Comparison of ENCODE assay signal across 1 cellular context in genomic region chr14:68718033-68718725, GRCh38.
TF ChIP-seq lines count a peak whose summit lies in the region.

No MANE protein-coding gene starts in this region.

TF ChIP-seq in GM12878, 131 proteins besides CTCF, POLR2A, EP300 and RAD21:
- TF ChIP-seq E4F1 (IDR thresholded peaks at IDR 0.05; ENCODE audit: borderline replicate concordance, partially characterized antibody): no peak
- no peak for TF ChIP-seq ZSCAN29 (IDR thresholded peaks at IDR 0.05)
- TF ChIP-seq ZNF207 (IDR thresholded peaks at IDR 0.05; ENCODE audit: borderline replicate concordance): no peak
- no peak for TF ChIP-seq MEF2B (IDR thresholded peaks at IDR 0.05; ENCODE audit: partially characterized antibody, poor library complexity, severe bottlenecking)
- TF ChIP-seq ZNF217 (IDR thresholded peaks at IDR 0.05): no peak
- no peak for TF ChIP-seq ZNF687 (IDR thresholded peaks at IDR 0.05)
- no peak for TF ChIP-seq TCF12 (IDR thresholded peaks at IDR 0.05; ENCODE audit: low read depth, low read length)
- TF ChIP-seq HDAC2 (IDR thresholded peaks at IDR 0.05): no peak
- no peak for TF ChIP-seq CBX3 (IDR thresholded peaks at IDR 0.05; ENCODE audit: borderline replicate concordance, low read depth)
- no peak for TF ChIP-seq YY1 (IDR thresholded peaks at IDR 0.05; ENCODE audit: low read depth, low read length)
- TF ChIP-seq ZZZ3 (IDR thresholded peaks at IDR 0.05; ENCODE audit: control insufficient read depth, insufficient read length, low read depth): no peak
- no peak for TF ChIP-seq E2F4 (IDR thresholded peaks at IDR 0.05; ENCODE audit: low read depth, low read length)
